23 cellular contexts compared by ENCODE assay signal in genomic region chr2:202194418-202194817, GRCh38.
"Had no signal": no experiment of that assay in that cellular context is flagged by ENCODE, and none has a peak within 500 bp of the region (broad histone marks: within the 10 kb centered on the region; RNA-seq: fewer than 3 reads in every experiment).

No MANE protein-coding gene starts in this region.

- H3K27ac ChIP-seq: colonic mucosa, epithelial cell of prostate, gastrocnemius medialis, heart right ventricle, left ventricle myocardium inferior, lower lobe of right lung had no signal

- H3K4me1 ChIP-seq: colonic mucosa, gastrocnemius medialis, heart right ventricle, left ventricle myocardium inferior, lower lobe of right lung had no signal

- H3K4me3 ChIP-seq: colonic mucosa, gastrocnemius medialis, heart right ventricle, left ventricle myocardium inferior, lower lobe of right lung, mucosa of descending colon had no signal

- H3K36me3 ChIP-seq: colonic mucosa, gastrocnemius medialis, heart right ventricle, left ventricle myocardium inferior, lower lobe of right lung had no signal

- FAIRE-seq: endometrium, islet of Langerhans, keratinocyte had no signal

- H3K9me3 ChIP-seq: colonic mucosa, gastrocnemius medialis, heart right ventricle, left ventricle myocardium inferior, lower lobe of right lung, mucosa of descending colon had no signal

- ATAC-seq: effector memory CD8-positive, alpha-beta T cell; esophagus mucosa; gastrocnemius medialis; heart right ventricle; left cardiac atrium; lower lobe of right lung; mucosa of descending colon had no signal

- H3K27me3 ChIP-seq: colonic mucosa, gastrocnemius medialis, heart right ventricle had no signal

- DNase-seq: cerebellar nuclear complex; colonic mucosa; cortex of kidney; effector CD8-positive, alpha-beta T cell; effector memory CD8-positive, alpha-beta T cell; erythroblast; foreskin fibroblast; foreskin melanocyte; gastrocnemius medialis; glutamatergic neuron; head of caudate nucleus; heart right ventricle; hippocampal formation; left cardiac atrium; left ventricle myocardium inferior; lower lobe of right lung; mesenchymal stem cell; mucosa of descending colon had no signal
